2 cellular contexts compared by ENCODE assay signal in the genomic region with DNA sequence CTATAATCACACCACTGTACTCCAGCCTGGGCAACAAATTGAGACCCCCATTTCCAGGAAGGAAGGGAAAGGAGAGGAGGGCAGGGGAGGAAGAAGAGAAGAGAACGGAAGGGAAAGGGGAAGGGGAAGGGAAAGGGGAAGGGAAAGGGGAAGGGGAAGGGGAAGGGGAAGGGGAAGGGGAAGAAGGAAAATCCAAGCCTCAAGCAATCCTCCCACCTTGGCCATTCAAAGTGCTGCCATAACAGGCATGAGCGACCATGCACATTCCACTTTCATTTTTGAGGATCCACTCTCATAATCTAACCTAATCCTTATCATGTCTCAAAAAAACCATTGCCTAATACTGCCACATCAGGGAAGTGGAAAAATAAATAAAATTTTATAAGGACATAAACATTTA. TPM values are rescaled to one million over a fixed set of nuclear protein-coding genes. Genes with fewer than 3 reads are reported as not detected.
"Had no signal": no experiment of that assay in that cellular context is flagged by ENCODE, and none has a peak within 500 bp of the region (broad histone marks: within the 10 kb centered on the region; RNA-seq: fewer than 3 reads in every experiment).

No MANE protein-coding gene starts in this region.

RNA-seq across cellular contexts. Expression of gene ZNF563, which starts 52.9 kb away (rescaled TPM):
- total RNA-seq: ascending aorta, astrocyte had no signal
